Comparison of ENCODE assay signal across 19 cellular contexts in the genomic region with DNA sequence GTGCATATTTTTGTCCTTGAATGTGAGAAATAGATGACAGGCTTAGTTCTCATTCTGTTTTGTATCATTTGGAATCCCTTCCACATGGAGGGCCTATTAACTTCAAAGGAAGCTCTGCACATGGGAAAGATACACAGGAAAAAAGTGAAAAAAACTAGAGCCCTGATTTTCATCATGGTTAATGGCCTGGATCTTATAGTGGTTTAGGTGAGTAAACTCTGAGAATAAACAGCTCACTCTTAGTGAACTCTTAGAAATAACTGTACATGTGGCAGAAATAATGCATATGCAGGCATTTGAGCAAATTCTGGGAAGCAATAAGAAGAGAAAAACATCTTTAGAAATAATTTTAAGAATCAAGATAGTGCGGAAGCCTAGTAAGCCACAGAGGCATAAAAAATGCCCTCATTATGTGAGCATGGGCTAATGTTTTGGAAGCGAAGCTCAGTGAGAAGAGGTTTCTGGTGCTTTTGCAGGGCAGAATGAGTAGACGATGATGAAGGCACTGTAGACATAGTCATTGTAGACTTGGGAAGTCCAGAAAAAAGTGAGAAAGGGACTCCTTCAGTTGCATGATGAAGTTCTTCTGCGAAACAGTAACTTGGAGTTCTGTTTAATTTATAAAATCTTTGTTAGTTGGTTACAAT.
DNase-seq lines count a peak whose midpoint lies in the region; ATAC-seq and TF ChIP-seq lines count a peak whose summit lies in the region.
"Had no signal": no experiment of that assay in that cellular context is flagged by ENCODE, and none has a peak within 500 bp of the region (broad histone marks: within the 10 kb centered on the region; RNA-seq: fewer than 3 reads in every experiment).

No MANE protein-coding gene starts in this region.

- DNase-seq in amniotic epithelial cell (ENCODE audit: low read depth) (peak; percentile 51), memory B cell (ENCODE audit: low spot score in 2 of 2) (no peak), NCI-H510A (lab: John Stamatoyannopoulos, UW) (no peak), globus pallidus (ENCODE audit: low spot score) (no peak)
- DNase-seq: GM23248, H9, HFFc6, MG63, NCI-H1417 treated with DMSO at 0.1 percent for 48 hours, NCI-H187 treated with DMSO at 0.1 percent for 48 hours, NCI-H510A treated with DMSO at 0.1 percent for 48 hours, NCI-H748 treated with DMSO at 0.1 percent for 48 hours, PC-9, SHP77 treated with DMSO at 0.1 percent for 48 hours had no signal

- H3K36me3 Mint-ChIP-seq in memory B cell = peaks cover 7% of the 10 kb centered on the region
- H3K36me3 Mint-ChIP-seq in stimulated activated memory B cell treated with anti-CD40 and anti-IgM and Interleukin-4, amounts not matched to agents 10 μg/mL and 1 μg/mL and 100 μg/mL, for 72 hours = peaks cover 14% of the 10 kb centered on the region

- peaks cover 29% of the 10 kb centered on the region for H3K4me1 Mint-ChIP-seq in memory B cell
- peaks cover 17% of the 10 kb centered on the region for H3K4me1 Mint-ChIP-seq in stimulated activated memory B cell treated with anti-CD40 and anti-IgM and Interleukin-4, amounts not matched to agents 10 μg/mL and 1 μg/mL and 100 μg/mL, for 72 hours
- H3K4me1 Mint-ChIP-seq: H9 had no signal

- ATAC-seq in SK-N-SH treated with all-trans-retinoic acid at 6 μM for 48 hours (peak; percentile 56; the same call in 1 of the 3 replicates), memory B cell (ENCODE audit: low read depth) (no peak), GM21717 (IDR thresholded peaks at IDR 0.05; ENCODE audit: unreplicated experiment) (no peak)
- ATAC-seq in stimulated activated memory B cell treated with anti-CD40 and anti-IgM and Interleukin-4, amounts not matched to agents 10 μg/mL and 1 μg/mL and 100 μg/mL, for 72 hours = no peak
- ATAC-seq: HepG2, K562 had no signal

- peaks cover 8% of the 10 kb centered on the region for H3K9me3 Mint-ChIP-seq in memory B cell
- peaks cover 6% of the 10 kb centered on the region for H3K9me3 Mint-ChIP-seq in stimulated activated memory B cell treated with anti-CD40 and anti-IgM and Interleukin-4, amounts not matched to agents 10 μg/mL and 1 μg/mL and 100 μg/mL, for 72 hours
- H3K9me3 Mint-ChIP-seq: H9, HFFc6 had no signal

- peak overlapping the region; percentile 33 for H3K27ac Mint-ChIP-seq in memory B cell
- peak overlapping the region; percentile 34 for H3K27ac Mint-ChIP-seq in stimulated activated memory B cell treated with anti-CD40 and anti-IgM and Interleukin-4, amounts not matched to agents 10 μg/mL and 1 μg/mL and 100 μg/mL, for 72 hours
- H3K27ac Mint-ChIP-seq: H9, HFFc6 had no signal

- no peak overlapping the region for H3K4me3 Mint-ChIP-seq in memory B cell
- no peak overlapping the region for H3K4me3 Mint-ChIP-seq in stimulated activated memory B cell treated with anti-CD40 and anti-IgM and Interleukin-4, amounts not matched to agents 10 μg/mL and 1 μg/mL and 100 μg/mL, for 72 hours
- H3K4me3 Mint-ChIP-seq: H9, HFFc6 had no signal

- no peaks in the 10 kb centered on the region for H3K27me3 Mint-ChIP-seq in memory B cell
- H3K27me3 Mint-ChIP-seq in stimulated activated memory B cell treated with anti-CD40 and anti-IgM and Interleukin-4, amounts not matched to agents 10 μg/mL and 1 μg/mL and 100 μg/mL, for 72 hours = no peaks in the 10 kb centered on the region

TF ChIP-seq in SK-N-SH treated with all-trans-retinoic acid at 6 μM for 48 hours, 23 proteins besides CTCF, POLR2A, EP300 and RAD21:
- no peak for TF ChIP-seq PPARA (CRISPR knock-in tag; IDR thresholded peaks at IDR 0.05; ENCODE audit: borderline replicate concordance)
- TF ChIP-seq OSR1 (CRISPR knock-in tag; IDR thresholded peaks at IDR 0.05) = no peak
- no peak for TF ChIP-seq ESRRG (CRISPR knock-in tag; IDR thresholded peaks at IDR 0.05)
- no peak for TF ChIP-seq ZFP30 (CRISPR knock-in tag; IDR thresholded peaks at IDR 0.05)
- TF ChIP-seq TOX (CRISPR knock-in tag; IDR thresholded peaks at IDR 0.05; ENCODE audit: borderline replicate concordance) = no peak
- TF ChIP-seq, protein P1, sequence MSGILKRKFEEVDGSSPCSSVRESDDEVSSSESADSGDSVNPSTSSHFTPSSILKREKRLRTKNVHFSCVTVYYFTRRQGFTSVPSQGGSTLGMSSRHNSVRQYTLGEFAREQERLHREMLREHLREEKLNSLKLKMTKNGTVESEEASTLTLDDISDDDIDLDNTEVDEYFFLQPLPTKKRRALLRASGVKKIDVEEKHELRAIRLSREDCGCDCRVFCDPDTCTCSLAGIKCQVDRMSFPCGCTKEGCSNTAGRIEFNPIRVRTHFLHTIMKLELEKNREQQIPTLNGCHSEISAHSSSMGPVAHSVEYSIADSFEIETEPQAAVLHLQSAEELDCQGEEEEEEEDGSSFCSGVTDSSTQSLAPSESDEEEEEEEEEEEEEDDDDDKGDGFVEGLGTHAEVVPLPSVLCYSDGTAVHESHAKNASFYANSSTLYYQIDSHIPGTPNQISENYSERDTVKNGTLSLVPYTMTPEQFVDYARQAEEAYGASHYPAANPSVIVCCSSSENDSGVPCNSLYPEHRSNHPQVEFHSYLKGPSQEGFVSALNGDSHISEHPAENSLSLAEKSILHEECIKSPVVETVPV (CRISPR knock-in tag; IDR thresholded peaks at IDR 0.05) = no peak
- TF ChIP-seq CSDC2 (CRISPR knock-in tag; IDR thresholded peaks at IDR 0.05) = no peak
- no peak for TF ChIP-seq TCF4 (CRISPR knock-in tag; IDR thresholded peaks at IDR 0.05; ENCODE audit: borderline replicate concordance)
- TF ChIP-seq ZNF8 (CRISPR knock-in tag; IDR thresholded peaks at IDR 0.05) = no peak
